ENCODE assay signal across 9 cellular contexts in the genomic region with DNA sequence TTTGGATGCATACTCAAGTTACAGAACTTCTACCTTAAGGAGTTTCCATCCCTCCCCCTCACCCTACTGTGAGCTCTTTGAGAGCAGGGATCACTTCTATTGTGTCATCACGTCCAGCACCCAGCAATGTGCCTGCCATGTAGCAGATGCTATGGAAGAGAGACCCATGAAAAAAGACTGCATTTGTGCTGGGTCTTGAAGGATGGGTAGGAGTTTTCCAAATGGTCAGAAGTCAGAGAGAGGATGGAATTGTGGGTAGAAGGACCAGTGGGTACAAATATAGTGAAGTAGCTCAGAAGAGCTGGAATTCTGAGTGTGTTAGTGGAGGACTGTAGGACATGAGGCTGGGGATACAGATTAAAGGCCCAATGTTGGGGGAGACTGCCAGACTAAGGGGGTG.
"Had no signal": no experiment of that assay in that cellular context is flagged by ENCODE, and none has a peak within 500 bp of the region (broad histone marks: within the 10 kb centered on the region; RNA-seq: fewer than 3 reads in every experiment).

No MANE protein-coding gene starts in this region.

- ATAC-seq: GM23338, HCT116 had no signal

- H2AFZ ChIP-seq: GM23248, GM23338 had no signal

- DNase-seq: GM23248, GOT3, H7, H9, HCEC 1CT, HFFc6 had no signal

- H3K9me3 ChIP-seq: HAP-1 had no signal

- H3K9ac ChIP-seq: GM23248 had no signal

- H3K27ac ChIP-seq: GM23248 had no signal

- H3K4me2 ChIP-seq: GM23338 had no signal

- H3K4me3 ChIP-seq: GM23248, GM23338, HAP-1 had no signal

- H3K36me3 ChIP-seq: HAP-1 had no signal
